In the genomic region with DNA sequence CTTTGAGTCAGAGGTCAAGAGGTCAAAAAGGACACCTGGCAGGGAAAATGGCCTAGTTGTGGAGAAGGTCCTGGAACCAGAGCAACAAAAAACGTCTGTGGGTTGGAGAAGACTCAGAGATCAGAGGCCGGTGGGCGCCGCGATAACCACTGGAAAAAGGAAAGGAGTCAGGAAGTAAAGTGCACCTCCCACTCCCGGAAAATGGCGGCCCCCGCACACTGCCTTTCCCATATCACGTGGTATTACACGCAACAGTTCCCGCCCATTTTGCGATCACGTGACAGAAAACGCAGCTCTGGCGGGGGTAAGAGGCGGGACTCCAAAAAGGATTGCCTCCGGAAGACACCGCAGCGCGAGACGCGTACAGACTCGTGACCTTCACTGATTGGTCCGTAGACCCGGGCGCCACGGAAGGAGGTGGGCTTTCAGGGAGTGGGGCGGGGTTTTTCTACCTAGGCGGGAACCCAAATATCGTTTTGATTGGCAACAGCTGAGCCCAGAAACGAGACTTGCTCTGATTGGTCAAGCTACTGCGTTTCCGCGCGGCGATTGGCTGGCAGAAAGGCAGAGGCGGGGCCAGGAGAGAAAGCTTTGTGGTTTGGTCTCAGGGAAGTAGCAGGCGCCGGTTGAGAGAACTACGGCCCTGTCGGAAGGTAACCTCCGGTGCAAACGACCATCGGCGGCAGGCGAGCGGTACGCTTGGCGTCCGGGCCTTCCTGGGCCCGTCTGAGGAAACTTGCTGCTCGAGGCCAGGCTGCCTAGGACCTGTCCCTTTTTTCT, we compare ENCODE assay signal across 8 cellular contexts. TPM values are rescaled to one million over a fixed set of nuclear protein-coding genes. Genes with fewer than 3 reads are reported as not detected.
DNase-seq lines count a peak whose midpoint lies in the region; ATAC-seq and TF ChIP-seq lines count a peak whose summit lies in the region.

A gene with protein sequence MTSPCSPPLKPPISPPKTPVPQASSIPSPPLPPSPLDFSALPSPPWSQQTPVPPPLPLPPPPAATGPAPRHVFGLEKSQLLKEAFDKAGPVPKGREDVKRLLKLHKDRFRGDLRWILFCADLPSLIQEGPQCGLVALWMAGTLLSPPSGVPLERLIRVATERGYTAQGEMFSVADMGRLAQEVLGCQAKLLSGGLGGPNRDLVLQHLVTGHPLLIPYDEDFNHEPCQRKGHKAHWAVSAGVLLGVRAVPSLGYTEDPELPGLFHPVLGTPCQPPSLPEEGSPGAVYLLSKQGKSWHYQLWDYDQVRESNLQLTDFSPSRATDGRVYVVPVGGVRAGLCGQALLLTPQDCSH (minus strand): TSS at position 193 of the 780 bp plus-strand sequence. CDS start 674 bp downstream, outside the sequence.

- H3K9me3 Mint-ChIP-seq in activated T-cell treated with anti-CD3 and anti-CD28 coated beads, Interleukin-2, amount 50 U/mL, for 4 hours: no peaks in the 10 kb centered on the region

- peaks cover 21% of the 10 kb centered on the region for H3K36me3 Mint-ChIP-seq in activated T-cell treated with anti-CD3 and anti-CD28 coated beads, Interleukin-2, amount 50 U/mL, for 4 hours (ENCODE audit: insufficient read depth)

- peak within 1 kb of the TSS; percentile 96 to 100 for H3K27ac ChIP-seq in esophagus (ENCODE audit: low read depth in 2 of 2, low read length in 1 of 2)

- H3K4me3 Mint-ChIP-seq in activated T-cell treated with anti-CD3 and anti-CD28 coated beads, Interleukin-2, amount 50 U/mL, for 4 hours: peak within 1 kb of the TSS; percentile 99

- H3K4me1 ChIP-seq in esophagus (ENCODE audit: control insufficient read depth in 2 of 2, insufficient read depth in 2 of 2, low read length in 1 of 2) (peaks cover 0 to 5% of the 10 kb centered on the region in 2 donors), mucosa of stomach (ENCODE audit: control insufficient read depth, insufficient read depth, low read length) (peaks cover 20% of the 10 kb centered on the region)

- H3K9me3 ChIP-seq in esophagus (ENCODE audit: control insufficient read depth in 2 of 2, insufficient read depth in 1 of 2, low read depth in 1 of 2, low read length in 1 of 2) (no peaks in the 10 kb centered on the region), mucosa of stomach (ENCODE audit: control insufficient read depth, low read length) (no peaks in the 10 kb centered on the region)

- H3K9ac ChIP-seq in mucosa of stomach (ENCODE audit: low read length): peak within 1 kb of the TSS; percentile 85

- in situ Hi-C loops in KBM-7 (cut with MboI; ENCODE audit: low pct_unique_long_range_greater_than_20kb, low sequenced_read_pairs): no loop called here

- peak; percentile 79 for ATAC-seq in GM21717 (IDR thresholded peaks at IDR 0.05; ENCODE audit: unreplicated experiment)
- peak; percentile 87 to 88 for ATAC-seq in activated T-cell treated with anti-CD3 and anti-CD28 coated beads, Interleukin-2, amount 50 U/mL, for 4 hours

- H3K4me3 ChIP-seq in esophagus (ENCODE audit: low read depth in 1 of 2, low read length in 2 of 2) (peak within 1 kb of the TSS; percentile 70 to 83), mucosa of stomach (ENCODE audit: low read length) (peak within 1 kb of the TSS; percentile 88)

- no peaks in the 10 kb centered on the region for H3K27me3 Mint-ChIP-seq in activated T-cell treated with anti-CD3 and anti-CD28 coated beads, Interleukin-2, amount 50 U/mL, for 4 hours (ENCODE audit: low read depth)

- peaks cover 33% of the 10 kb centered on the region for H3K4me1 Mint-ChIP-seq in activated T-cell treated with anti-CD3 and anti-CD28 coated beads, Interleukin-2, amount 50 U/mL, for 4 hours (ENCODE audit: low read depth)

- no peaks in the 10 kb centered on the region for H3K36me3 ChIP-seq in esophagus (ENCODE audit: control insufficient read depth in 2 of 2, insufficient read depth in 2 of 2, low read length in 1 of 2)
- H3K36me3 ChIP-seq in mucosa of stomach (ENCODE audit: control insufficient read depth, insufficient read depth, low read length): no peaks in the 10 kb centered on the region

- 0 to 1% methylated on average over 52 of the region's 52 CpGs for WGBS in esophagus, 2 donors

- H3K27me3 ChIP-seq in esophagus (ENCODE audit: control insufficient read depth in 1 of 2, insufficient read depth in 2 of 2, low read length in 2 of 2): no peaks in the 10 kb centered on the region
- no peaks in the 10 kb centered on the region for H3K27me3 ChIP-seq in mucosa of stomach (ENCODE audit: control insufficient read depth, insufficient read depth, low read length)

- peak; percentile 98 for DNase-seq in DMS153 treated with DMSO at 0.1 percent for 48 hours (lab: John Stamatoyannopoulos, UW; ENCODE audit: unreplicated experiment)
- peak; percentile 100 for DNase-seq in KBM-7
- peak; percentile 99 for DNase-seq in activated T-cell treated with anti-CD3 and anti-CD28 coated beads, Interleukin-2, amount 50 U/mL, for 4 hours
- peak; percentile 98 to 99 for DNase-seq in stimulated activated CD8-positive, alpha-beta memory T cell treated with anti-CD3 and anti-CD28 coated beads, Interleukin-7, amount 100 ng/mL, for 1 hour (ENCODE audit: low read depth in 2 of 2)

TF ChIP-seq in PFSK-1, 5 proteins besides CTCF, POLR2A, EP300 and RAD21:
- peak; percentile 82; the same call in 1 of the 2 replicates for TF ChIP-seq TAF1 (IDR thresholded peaks at IDR 0.05; ENCODE audit: borderline replicate concordance, insufficient read depth, low read length)
- TF ChIP-seq FOXP2 (optimal IDR thresholded peaks at IDR 0.05; ENCODE audit: borderline replicate concordance, extremely low read depth, extremely low read length, insufficient read depth): peak; percentile 70
- no peak for TF ChIP-seq REST (IDR thresholded peaks at IDR 0.05; ENCODE audit: insufficient read depth in 1 of 2, low read depth in 2 of 2, low read length in 2 of 2)
- TF ChIP-seq POLR2AphosphoS5 (IDR thresholded peaks at IDR 0.05; ENCODE audit: low read depth, low read length): peak; percentile 9
- TF ChIP-seq SIN3A (IDR thresholded peaks at IDR 0.05; ENCODE audit: borderline replicate concordance, insufficient read depth, low read length): peak; percentile 72; the same call in 1 of the 2 replicates

RNA-seq across cellular contexts. Expression of the gene that starts here (rescaled TPM):
- 28.5 TPM for polyA plus RNA-seq in PFSK-1 (2012; ENCODE audit: insufficient read length, low read depth)
- 10 to 100 TPM in 1 of 3 donors, 1 to 10 TPM in 2; 7.4 to 11.4 (median 7.7) TPM for total RNA-seq in activated T-cell treated with anti-CD3 and anti-CD28 coated beads, Interleukin-2, amount 50 U/mL, for 4 hours
- polyA plus RNA-seq in esophagus: 1 to 10 TPM; 3.1 to 6.8 TPM

Comparison
In these comparisons a context has a peak if more than half of its experiments do, and no peak if none do; other contexts are left out.
1. Peak in every context shown above with its lines: DNase-seq, ATAC-seq, H3K4me3 ChIP-seq and H3K27ac ChIP-seq.